Comparison of ENCODE assay signal across 8 cellular contexts in genomic region chr2:113173563-113174368, GRCh38.
DNase-seq lines count a peak whose midpoint lies in the region; ATAC-seq lines count a peak whose summit lies in the region.

PSD4 (plus strand) TSS chr2:113173971; CDS start chr2:113182457, 8,486 bp downstream.

- peaks cover 4 to 5% of the 10 kb centered on the region in 2 donors for H3K9me3 Mint-ChIP-seq in stimulated activated naive B cell treated with anti-CD40 and anti-IgM and Interleukin-4, amounts not matched to agents 10 μg/mL and 1 μg/mL and 100 μg/mL, for 72 hours

- H3K4me1 Mint-ChIP-seq in stimulated activated naive B cell treated with anti-CD40 and anti-IgM and Interleukin-4, amounts not matched to agents 10 μg/mL and 1 μg/mL and 100 μg/mL, for 72 hours, result peaks cover 61 to 82% of the 10 kb centered on the region in 2 donors

- no peaks in the 10 kb centered on the region for H3K27me3 Mint-ChIP-seq in stimulated activated naive B cell treated with anti-CD40 and anti-IgM and Interleukin-4, amounts not matched to agents 10 μg/mL and 1 μg/mL and 100 μg/mL, for 72 hours

- H3K27ac Mint-ChIP-seq in stimulated activated naive B cell treated with anti-CD40 and anti-IgM and Interleukin-4, amounts not matched to agents 10 μg/mL and 1 μg/mL and 100 μg/mL, for 72 hours, result peak within 1 kb of the TSS; percentile 85

- DNase-seq in SW480 (ENCODE audit: low spot score) (peak; percentile 76), midbrain (lab: John Stamatoyannopoulos, UW) (peak; percentile 6), DMS114 treated with DMSO at 0.1 percent for 48 hours (lab: John Stamatoyannopoulos, UW; ENCODE audit: unreplicated experiment) (no peak), SHP77 treated with DMSO at 0.1 percent for 48 hours (lab: John Stamatoyannopoulos, UW) (no peak)
- DNase-seq in activated naive CD4-positive, alpha-beta T cell treated with anti-CD3 and anti-CD28 coated beads, Interleukin-2, amount 50 U/mL, for 16 hours, result peak; percentile 77
- DNase-seq in stimulated activated naive B cell treated with anti-CD40 and anti-IgM and Interleukin-4, amounts not matched to agents 10 μg/mL and 1 μg/mL and 100 μg/mL, for 72 hours, result peak; percentile 80

- peak; percentile 75 for ATAC-seq in GM18873 (IDR thresholded peaks at IDR 0.05; ENCODE audit: low FRiP score, unreplicated experiment)
- peak; percentile 80 for ATAC-seq in HG03095 (IDR thresholded peaks at IDR 0.05; ENCODE audit: unreplicated experiment)
- ATAC-seq in stimulated activated naive B cell treated with anti-CD40 and anti-IgM and Interleukin-4, amounts not matched to agents 10 μg/mL and 1 μg/mL and 100 μg/mL, for 72 hours (replicated peaks), result peak; percentile 82 to 84

- peaks cover 31 to 46% of the 10 kb centered on the region in 2 donors for H3K36me3 Mint-ChIP-seq in stimulated activated naive B cell treated with anti-CD40 and anti-IgM and Interleukin-4, amounts not matched to agents 10 μg/mL and 1 μg/mL and 100 μg/mL, for 72 hours

- peak within 1 kb of the TSS; percentile 81 to 82 for H3K4me3 Mint-ChIP-seq in stimulated activated naive B cell treated with anti-CD40 and anti-IgM and Interleukin-4, amounts not matched to agents 10 μg/mL and 1 μg/mL and 100 μg/mL, for 72 hours

Comparison
In these comparisons a context has a peak if more than half of its experiments do, and no peak if none do; other contexts are left out.
1. DNase-seq: peak in SW480 (single experiment), activated naive CD4-positive, alpha-beta T cell treated with anti-CD3 and anti-CD28 coated beads, Interleukin-2, amount 50 U/mL, for 16 hours (single experiment), midbrain (single experiment) and stimulated activated naive B cell treated with anti-CD40 and anti-IgM and Interleukin-4, amounts not matched to agents 10 μg/mL and 1 μg/mL and 100 μg/mL, for 72 hours (single experiment); none in DMS114 treated with DMSO at 0.1 percent for 48 hours (single experiment) and SHP77 treated with DMSO at 0.1 percent for 48 hours (single experiment).
2. Peak in every context shown above with its lines, with median percentiles within 50 percentile points of each other: ATAC-seq.